ENCODE assay signal across 8 cellular contexts in the genomic region with DNA sequence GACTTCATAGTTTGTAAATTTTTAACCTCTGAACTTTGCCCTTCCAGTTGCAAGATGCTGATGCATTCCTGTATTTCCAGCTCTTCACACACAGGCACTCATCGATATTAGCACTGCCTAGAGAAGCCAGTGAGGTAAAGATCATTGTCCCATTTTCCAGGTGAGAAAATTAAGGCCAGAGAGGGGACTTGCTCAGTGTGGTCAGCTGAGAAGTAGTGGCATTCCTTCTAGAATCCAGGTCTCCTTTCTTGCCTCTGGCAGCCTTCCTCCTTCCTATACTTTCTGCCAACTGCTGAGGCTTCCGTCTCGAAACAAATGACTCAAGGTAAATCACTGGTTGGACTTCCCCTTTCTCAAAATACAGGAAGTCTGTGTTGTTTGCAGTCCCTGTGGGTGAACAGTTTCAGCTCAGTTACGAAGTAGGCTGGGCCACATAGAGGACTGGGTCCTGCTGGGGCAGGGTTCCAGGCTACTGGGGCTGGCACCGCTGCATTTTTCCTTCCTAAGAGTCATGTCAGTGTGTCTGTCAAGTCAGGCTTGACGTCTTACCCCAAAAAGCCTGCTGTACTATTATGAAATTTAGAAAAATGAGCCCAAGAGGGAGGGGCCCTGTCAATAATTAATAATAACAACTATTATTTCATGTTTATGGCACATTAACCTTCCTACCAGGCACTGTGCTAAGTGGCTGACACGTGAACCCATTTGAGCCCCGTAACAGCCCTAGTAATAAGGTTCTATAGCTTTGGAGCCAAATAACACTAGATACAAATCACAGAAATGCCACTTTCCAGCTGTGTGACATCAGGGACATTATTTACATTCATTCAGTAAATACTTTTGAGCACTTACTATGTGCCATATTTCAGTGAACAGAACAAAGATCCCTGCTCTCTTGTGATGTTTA. TPM values are rescaled to one million over a fixed set of nuclear protein-coding genes. Genes with fewer than 3 reads are reported as not detected.
DNase-seq lines count a peak whose midpoint lies in the region; ATAC-seq and TF ChIP-seq lines count a peak whose summit lies in the region.

No MANE protein-coding gene starts in this region.

- no peak overlapping the region for H3K4me3 Mint-ChIP-seq in chondrocyte (ENCODE audit: unreplicated experiment)
- H3K4me3 Mint-ChIP-seq in stimulated activated naive CD8-positive, alpha-beta T cell treated with anti-CD3 and anti-CD28 coated beads, Interleukin-15, amount 100 ng/mL, for 72 hours = peak overlapping the region; percentile 41 to 82

- peak; percentile 94 for DNase-seq in IMR-90
- DNase-seq in chondrocyte (ENCODE audit: low spot score) = no peak
- peak; percentile 58 to 79 (median 75) for DNase-seq in mucosa of descending colon
- peak; percentile 48 to 78 for DNase-seq in stimulated activated naive CD8-positive, alpha-beta T cell treated with anti-CD3 and anti-CD28 coated beads, Interleukin-15, amount 100 ng/mL, for 72 hours
- no peak for DNase-seq in NCI-H1105 treated with DMSO at 0.1 percent for 48 hours (lab: John Stamatoyannopoulos, UW)

- POLR2A ChIA-PET in IMR-90 (lab: Charles Lee; ENCODE audit: unreplicated experiment) = no interaction called here

- ATAC-seq in GM21515 (IDR thresholded peaks at IDR 0.05; ENCODE audit: unreplicated experiment) = peak; percentile 88
- ATAC-seq in IMR-90 (ENCODE audit: low read depth) = peak; percentile 78
- peak; percentile 97 for ATAC-seq in mucosa of descending colon
- peak; percentile 98 for ATAC-seq in stimulated activated naive CD8-positive, alpha-beta T cell treated with anti-CD3 and anti-CD28 coated beads, Interleukin-15, amount 100 ng/mL, for 72 hours

- WGBS in IMR-90 (ENCODE audit: extremely low coverage in 2 of 2, insufficient read length in 1 of 2), 2 experiments = no CpG with 5 or more reads among the region's 8 CpGs

- peak overlapping the region; percentile 80 for H2BK5ac ChIP-seq in IMR-90 (ENCODE audit: low read depth, low read length, poor library complexity, severe bottlenecking)

- H3K9me3 ChIP-seq in DOHH2 (ENCODE audit: control insufficient read depth, insufficient read depth, low read length) = no peaks in the 10 kb centered on the region
- no peaks in the 10 kb centered on the region for H3K9me3 ChIP-seq in IMR-90 (ENCODE audit: control insufficient read depth, insufficient read depth, low read length)
- no peaks in the 10 kb centered on the region for H3K9me3 ChIP-seq in mucosa of descending colon

- peak overlapping the region; percentile 76; the same call in 1 of the 2 replicates for H3K18ac ChIP-seq in IMR-90 (ENCODE audit: low read depth, low read length)

- peak overlapping the region; percentile 56 for H3K4me3 ChIP-seq in DOHH2 (ENCODE audit: low read length)
- H3K4me3 ChIP-seq in IMR-90 (ENCODE audit: insufficient read depth, low read depth, low read length) = no peak overlapping the region
- H3K4me3 ChIP-seq in mucosa of descending colon = no peak overlapping the region

- H3K27ac ChIP-seq in DOHH2 (ENCODE audit: low read depth, low read length) (peak overlapping the region; percentile 49), IMR-90 (ENCODE audit: insufficient read depth, low read length) (peak overlapping the region; percentile 12), VCaP (peak overlapping the region; percentile 82)

- H3K4me1 ChIP-seq in DOHH2 (ENCODE audit: control insufficient read depth, low read length) (peaks cover 38% of the 10 kb centered on the region), IMR-90 (ENCODE audit: control insufficient read depth, insufficient read depth, low read length) (peaks cover 17% of the 10 kb centered on the region), mucosa of descending colon (ENCODE audit: low read depth) (peaks cover 21% of the 10 kb centered on the region)

- H3K27ac Mint-ChIP-seq in chondrocyte (ENCODE audit: unreplicated experiment) = peak overlapping the region; percentile 81
- peak overlapping the region; percentile 92 to 94 for H3K27ac Mint-ChIP-seq in stimulated activated naive CD8-positive, alpha-beta T cell treated with anti-CD3 and anti-CD28 coated beads, Interleukin-15, amount 100 ng/mL, for 72 hours

- H3K23ac ChIP-seq in IMR-90 (ENCODE audit: low read depth, low read length) = peak overlapping the region; percentile 77

- H4K20me1 ChIP-seq in DOHH2 (ENCODE audit: control insufficient read depth, insufficient read depth, low read depth, low read length) (no peaks in the 10 kb centered on the region), IMR-90 (ENCODE audit: insufficient read depth, low read length) (no peaks in the 10 kb centered on the region)

- peak overlapping the region; percentile 51 for H4K91ac ChIP-seq in IMR-90 (ENCODE audit: insufficient read depth, low read depth, low read length)

- no peaks in the 10 kb centered on the region for H3K9me3 Mint-ChIP-seq in chondrocyte (ENCODE audit: low read depth)
- peaks cover 4 to 6% of the 10 kb centered on the region in 2 donors for H3K9me3 Mint-ChIP-seq in stimulated activated naive CD8-positive, alpha-beta T cell treated with anti-CD3 and anti-CD28 coated beads, Interleukin-15, amount 100 ng/mL, for 72 hours

- peak overlapping the region; percentile 77 for H2BK120ac ChIP-seq in IMR-90 (ENCODE audit: low read depth, low read length)

- H3K27me3 ChIP-seq in DOHH2 (ENCODE audit: control insufficient read depth, low read length) (no peaks in the 10 kb centered on the region), IMR-90 (ENCODE audit: control insufficient read depth, insufficient read depth, low read length) (no peaks in the 10 kb centered on the region)

- peak overlapping the region; percentile 76; the same call in 1 of the 2 replicates for H2AK5ac ChIP-seq in IMR-90 (ENCODE audit: low read depth, low read length)

- TF ChIP-seq RAD21 in IMR-90 (IDR thresholded peaks at IDR 0.05; ENCODE audit: low read length) = peak; percentile 6; the same call in 1 of the 2 replicates

- in situ Hi-C loops in IMR-90 (cut with MboI; ENCODE audit: low sequenced_read_pairs) = no loop called here

- CTCF ChIA-PET in IMR-90 (lab: Yijun Ruan, JAX) = interaction anchor here (0.6 to 1.5 kb wide), 3 partner anchors 48 to 99 kb away, joined by 3 read pairs; no protein-coding TSS in a partner anchor

- H3F3A ChIP-seq in DOHH2 (ENCODE audit: control insufficient read depth, insufficient read depth) = no peaks in the 10 kb centered on the region

- H3K9me1 ChIP-seq in IMR-90 (ENCODE audit: insufficient read depth, low read length) = peaks cover 10% of the 10 kb centered on the region

- H2BK15ac ChIP-seq in IMR-90 (ENCODE audit: low read depth, low read length) = peak overlapping the region; percentile 63; the same call in 2 of the 3 replicates

- no peaks in the 10 kb centered on the region for H3K36me3 Mint-ChIP-seq in chondrocyte (ENCODE audit: low read depth)

- H3K79me1 ChIP-seq in IMR-90 (ENCODE audit: low read depth in 1 of 2, low read length in 2 of 2) = no peaks in the 10 kb centered on the region; a peak in 1 of 4 replicates

- H2AFZ ChIP-seq in IMR-90 (replicated peaks; ENCODE audit: low read length, poor library complexity) = peak overlapping the region; percentile 83

- peak overlapping the region; percentile 77; the same call in 1 of the 2 replicates for H3K14ac ChIP-seq in IMR-90 (replicated peaks; ENCODE audit: low read depth, low read length)

- H2BK20ac ChIP-seq in IMR-90 (ENCODE audit: low read depth, low read length) = peak overlapping the region; percentile 42; the same call in 1 of the 2 replicates

- H3K27me3 Mint-ChIP-seq in chondrocyte (ENCODE audit: low read depth) = no peaks in the 10 kb centered on the region
- no peaks in the 10 kb centered on the region for H3K27me3 Mint-ChIP-seq in stimulated activated naive CD8-positive, alpha-beta T cell treated with anti-CD3 and anti-CD28 coated beads, Interleukin-15, amount 100 ng/mL, for 72 hours

- intact Hi-C loops in IMR-90 (cut with micrococcal nuclease) = no loop called here
- intact Hi-C loops in mucosa of descending colon (cut with DNase I, micrococcal nuclease) = no loop called here

- no peaks in the 10 kb centered on the region for H3K79me2 ChIP-seq in DOHH2 (ENCODE audit: control insufficient read depth, low read length)

- H4K8ac ChIP-seq in IMR-90 (ENCODE audit: low read depth in 2 of 2, low read length in 2 of 2) = peak overlapping the region; percentile 11 to 89

- TF ChIP-seq CTCF in DOHH2 (IDR thresholded peaks at IDR 0.05; ENCODE audit: low read depth, low read length, poor library complexity, severe bottlenecking) (no peak), IMR-90 (conservative IDR thresholded peaks at IDR 0.05; ENCODE audit: low read depth, low read length) (no peak), VCaP (conservative IDR thresholded peaks at IDR 0.05) (no peak), chondrocyte (IDR thresholded peaks at IDR 0.05) (no peak), mucosa of descending colon (IDR thresholded peaks at IDR 0.05) (no peak)

- no peaks in the 10 kb centered on the region for H3K9me2 ChIP-seq in DOHH2 (replicated peaks; ENCODE audit: control insufficient read depth, low read length)

- dilution Hi-C loops in IMR-90 (cut with HindIII; ENCODE audit: low sequenced_read_pairs, unreplicated experiment) = no loop called here

- H3K4me2 ChIP-seq in DOHH2 (ENCODE audit: low read length) = peak overlapping the region; percentile 74
- H3K4me2 ChIP-seq in IMR-90 (ENCODE audit: low read depth, low read length) = peak overlapping the region; percentile 30; the same call in 1 of the 2 replicates

- peaks cover 16% of the 10 kb centered on the region for H3K4me1 Mint-ChIP-seq in chondrocyte (ENCODE audit: low read depth)
- H3K4me1 Mint-ChIP-seq in stimulated activated naive CD8-positive, alpha-beta T cell treated with anti-CD3 and anti-CD28 coated beads, Interleukin-15, amount 100 ng/mL, for 72 hours = peaks cover 52% of the 10 kb centered on the region

- no peak overlapping the region; the same call in 1 of the 2 replicates for H3K56ac ChIP-seq in IMR-90 (ENCODE audit: extremely low read depth, insufficient read depth, low read length)

- TF ChIP-seq POLR2A in IMR-90 (IDR thresholded peaks at IDR 0.05; ENCODE audit: low read depth, low read length) = peak; percentile 81

- H2AK9ac ChIP-seq in IMR-90 (replicated peaks; ENCODE audit: low read depth, low read length, poor library complexity) = peak overlapping the region; percentile 70

- no peak overlapping the region for H3K9ac ChIP-seq in IMR-90 (ENCODE audit: low read depth, low read length)

- peak overlapping the region; percentile 80 for H3K4ac ChIP-seq in IMR-90 (ENCODE audit: low read depth, low read length)

- H3K36me3 ChIP-seq in DOHH2 (ENCODE audit: control insufficient read depth, low read length) (no peaks in the 10 kb centered on the region), IMR-90 (ENCODE audit: control insufficient read depth, insufficient read depth, low read length) (no peaks in the 10 kb centered on the region), mucosa of descending colon (ENCODE audit: low read depth) (no peaks in the 10 kb centered on the region)

- peak overlapping the region; percentile 83; the same call in 1 of the 2 replicates for H4K5ac ChIP-seq in IMR-90 (ENCODE audit: low read depth, low read length)

- BruUV-seq in IMR-90 (replicated peaks; lab: Mats Ljungman, UMichigan) = no TSS peak

RNA-seq across cellular contexts. Expression of a gene that starts 16.6 kb away (rescaled TPM):
- total RNA-seq in IMR-90 (2012; rRNA removed) (9.2 and 10.0 TPM in 2 replicates), chondrocyte (15.5 to 17.6 TPM (median 17.4 TPM) in 3 replicates), mucosa of descending colon (10 to 100 TPM; 51.5 to 74.9 (median 68.0) TPM)
- polyA plus RNA-seq in IMR-90 (2012; rRNA removed) = 11.4 and 11.6 TPM in 2 replicates
- polyA plus RNA-seq in IMR-90 (2012; cell fraction: cytosol; rRNA removed) = 9.2 and 10.4 TPM in 2 replicates
- 6.9 and 12.0 TPM in 2 replicates for polyA plus RNA-seq in IMR-90 (2012; cell fraction: nucleus; rRNA removed; ENCODE audit: low replicate concordance)

RNA-seq across cellular contexts. Expression of a gene that starts 55.4 kb away (rescaled TPM):
- total RNA-seq in IMR-90 (2012; rRNA removed) (118 and 168 TPM in 2 replicates), chondrocyte (86.1 to 98.9 TPM (median 94.9 TPM) in 3 replicates), mucosa of descending colon (100 to 1,000 TPM; 147 to 228 (median 186) TPM)
- 152 and 203 TPM in 2 replicates for polyA plus RNA-seq in IMR-90 (2012; rRNA removed)
- 77.4 and 134 TPM in 2 replicates for polyA plus RNA-seq in IMR-90 (2012; cell fraction: cytosol; rRNA removed)
- polyA plus RNA-seq in IMR-90 (2012; cell fraction: nucleus; rRNA removed; ENCODE audit: low replicate concordance) = 53.9 and 195 TPM in 2 replicates

Comparison
In these comparisons a context has a peak if more than half of its experiments do, and no peak if none do; other contexts are left out.
1. H3K27ac ChIP-seq: peak in every context shown above with its lines; median percentile 82 in VCaP; 49 in DOHH2; 12 in IMR-90.
2. DNase-seq: peak in IMR-90 (single experiment), mucosa of descending colon (3 of 3) and stimulated activated naive CD8-positive, alpha-beta T cell treated with anti-CD3 and anti-CD28 coated beads, Interleukin-15, amount 100 ng/mL, for 72 hours (2 of 2); none in chondrocyte (single experiment) and NCI-H1105 treated with DMSO at 0.1 percent for 48 hours (single experiment).
3. Peak in every context shown above with its lines, with median percentiles within 50 percentile points of each other: ATAC-seq.